Comparison of ENCODE assay signal across 10 cellular contexts in the genomic region with DNA sequence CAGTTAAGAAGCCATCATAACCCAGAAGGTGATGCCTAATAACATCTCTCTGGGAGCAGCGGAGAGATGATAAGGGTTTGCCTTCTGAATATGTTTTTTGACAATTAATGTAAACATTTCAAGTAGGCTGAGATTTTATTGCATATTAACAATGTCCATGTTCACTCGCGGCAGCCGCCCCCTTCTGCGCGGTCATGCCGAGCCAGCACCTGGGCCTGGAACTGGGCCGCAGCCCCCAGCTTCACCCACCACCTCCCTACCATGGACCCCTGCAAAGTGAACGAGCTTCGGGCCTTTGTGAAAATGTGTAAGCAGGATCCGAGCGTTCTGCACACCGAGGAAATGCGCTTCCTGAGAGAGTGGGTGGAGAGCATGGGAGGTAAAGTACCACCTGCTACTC. TPM values are rescaled to one million over a fixed set of nuclear protein-coding genes. Genes with fewer than 3 reads are reported as not detected.
"Had no signal": no experiment of that assay in that cellular context is flagged by ENCODE, and none has a peak within 500 bp of the region (broad histone marks: within the 10 kb centered on the region; RNA-seq: fewer than 3 reads in every experiment).

No MANE protein-coding gene starts in this region.

- ATAC-seq: HepG2, K562 had no signal

- DNase-seq: IMR-90, KBM-7, KG1 had no signal

- FAIRE-seq: HepG2, K562 had no signal

- H3K9ac ChIP-seq: KMS-11 had no signal

- H3K4me3 ChIP-seq: K562 had no signal

- H3K4me2 ChIP-seq: KMS-11 had no signal

- H3K27ac ChIP-seq: HL-60, KMS-11 had no signal

RNA-seq across cellular contexts. Expression of a gene that starts 4.3 kb away (rescaled TPM):
- total RNA-seq: HepG2, HT-29, IMR-90 had no signal
- polyA plus RNA-seq: HepG2, IgD-negative memory B cell, IMR-90, K562 had no signal

RNA-seq across cellular contexts. Expression of a gene that starts 13.3 kb away (rescaled TPM):
- total RNA-seq: HT-29, IMR-90 had no signal
- polyA plus RNA-seq: HepG2, IMR-90, K562 had no signal

RNA-seq across cellular contexts. Expression of a gene that starts 25.1 kb away (rescaled TPM):
- total RNA-seq: HT-29, HT1080, IMR-90, K562 had no signal
- polyA plus RNA-seq: IgD-negative memory B cell, IMR-90, K562 had no signal
